Comparison of ENCODE assay signal across 25 cellular contexts in genomic region chr17:83074696-83075223, GRCh38. TPM values are rescaled to one million over a fixed set of nuclear protein-coding genes. Genes with fewer than 3 reads are reported as not detected.
"Had no signal": no experiment of that assay in that cellular context is flagged by ENCODE, and none has a peak within 500 bp of the region (broad histone marks: within the 10 kb centered on the region; RNA-seq: fewer than 3 reads in every experiment).

No MANE protein-coding gene starts in this region.

- H3K27ac ChIP-seq: dorsolateral prefrontal cortex, epithelial cell of prostate, gastrocnemius medialis, heart left ventricle, hepatocyte, left lung, neural progenitor cell, prostate gland, right atrium auricular region, sigmoid colon had no signal

- H3K27me3 ChIP-seq: dorsolateral prefrontal cortex, gastrocnemius medialis, heart left ventricle, right atrium auricular region, sigmoid colon had no signal

- FAIRE-seq: colon had no signal

- DNase-seq: dorsolateral prefrontal cortex; effector CD4-positive, alpha-beta T cell; endodermal cell; foreskin fibroblast; gastrocnemius medialis; heart left ventricle; left cardiac atrium; left lung; mesendoderm; midbrain; naive thymus-derived CD4-positive, alpha-beta T cell; nucleus accumbens; sigmoid colon; spleen; stimulated activated CD4-positive, alpha-beta T cell treated with anti-CD3 and anti-CD28 coated beads, Interleukin-4, amount 100 ng/mL, for 4 hours; stimulated activated naive CD8-positive, alpha-beta T cell treated with anti-CD3 and anti-CD28 coated beads, Interleukin-15, Interleukin-2, amounts not matched to agents 100 U/mL and 50 U/mL, for 24 hours; substantia nigra had no signal

- H3K9ac ChIP-seq: neural progenitor cell had no signal

- H3K4me2 ChIP-seq: hepatocyte, neural progenitor cell had no signal

- H3K9me3 ChIP-seq: gastrocnemius medialis, heart left ventricle, left lung, prostate gland, right atrium auricular region, sigmoid colon, spleen had no signal

- H3K79me2 ChIP-seq: hepatocyte had no signal

- H2AFZ ChIP-seq: hepatocyte, neural progenitor cell had no signal

- ATAC-seq: esophagus mucosa; gastrocnemius medialis; heart left ventricle; left cardiac atrium; left lung; naive thymus-derived CD4-positive, alpha-beta T cell; stimulated activated memory B cell treated with anti-CD40 and anti-IgM and Interleukin-4, amounts not matched to agents 10 μg/mL and 1 μg/mL and 100 μg/mL, for 72 hours; stimulated activated naive CD8-positive, alpha-beta T cell treated with anti-CD3 and anti-CD28 coated beads, Interleukin-15, Interleukin-2, amounts not matched to agents 100 U/mL and 50 U/mL, for 24 hours had no signal

- H3K4me3 ChIP-seq: dorsolateral prefrontal cortex, gastrocnemius medialis, heart left ventricle, hepatocyte, left lung, neural progenitor cell, prostate gland, right atrium auricular region, sigmoid colon, spleen had no signal

- H3K36me3 ChIP-seq: gastrocnemius medialis, heart left ventricle, left lung, neural progenitor cell, prostate gland, right atrium auricular region, sigmoid colon, spleen had no signal

RNA-seq across cellular contexts. Expression of gene METRNL, which starts 4.6 kb away (rescaled TPM):
- polyA plus RNA-seq: naive thymus-derived CD4-positive, alpha-beta T cell had no signal
